Comparison of ENCODE assay signal across 1 cellular context in the genomic region with DNA sequence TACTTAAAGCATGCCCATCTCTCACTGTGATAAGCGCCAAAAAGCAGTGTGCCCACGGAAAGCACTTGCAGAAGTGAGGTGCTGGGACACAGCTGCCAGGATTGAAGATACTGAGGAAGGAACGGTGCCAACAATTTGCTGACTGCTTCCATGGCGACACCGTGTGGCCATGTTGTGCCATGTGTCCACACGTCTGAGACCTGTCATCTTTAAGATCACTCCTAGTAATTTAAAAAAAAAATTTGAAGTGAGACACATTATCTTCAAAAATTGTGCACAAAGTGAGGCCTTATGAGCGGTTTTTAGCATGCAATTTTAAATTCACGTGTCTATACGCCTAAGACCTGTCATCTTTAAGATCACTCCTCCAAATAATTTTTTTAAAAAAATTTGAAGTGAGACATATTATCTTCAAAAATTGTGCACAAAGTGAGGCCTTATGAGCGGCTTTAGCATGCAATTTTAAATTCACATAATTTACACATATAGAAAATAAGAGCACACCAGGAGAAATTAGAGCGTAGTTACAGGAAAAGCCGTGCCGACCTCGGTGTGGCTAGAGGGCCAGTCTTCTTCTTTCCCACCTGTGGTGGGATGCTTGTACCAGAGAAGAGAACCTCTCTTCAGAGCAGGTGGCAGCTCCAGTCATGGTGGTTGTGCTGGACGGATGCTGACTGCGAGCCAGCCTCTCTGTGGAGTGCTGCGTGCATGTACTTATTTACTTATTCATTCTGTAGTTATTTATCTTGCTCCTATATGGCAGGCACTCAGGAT.
TF ChIP-seq lines count a peak whose summit lies in the region.

No MANE protein-coding gene starts in this region.

TF ChIP-seq in SK-N-SH treated with all-trans-retinoic acid at 6 μM for 48 hours, 23 proteins besides CTCF, POLR2A, EP300 and RAD21 (continued from another document):
- TF ChIP-seq, protein P1, sequence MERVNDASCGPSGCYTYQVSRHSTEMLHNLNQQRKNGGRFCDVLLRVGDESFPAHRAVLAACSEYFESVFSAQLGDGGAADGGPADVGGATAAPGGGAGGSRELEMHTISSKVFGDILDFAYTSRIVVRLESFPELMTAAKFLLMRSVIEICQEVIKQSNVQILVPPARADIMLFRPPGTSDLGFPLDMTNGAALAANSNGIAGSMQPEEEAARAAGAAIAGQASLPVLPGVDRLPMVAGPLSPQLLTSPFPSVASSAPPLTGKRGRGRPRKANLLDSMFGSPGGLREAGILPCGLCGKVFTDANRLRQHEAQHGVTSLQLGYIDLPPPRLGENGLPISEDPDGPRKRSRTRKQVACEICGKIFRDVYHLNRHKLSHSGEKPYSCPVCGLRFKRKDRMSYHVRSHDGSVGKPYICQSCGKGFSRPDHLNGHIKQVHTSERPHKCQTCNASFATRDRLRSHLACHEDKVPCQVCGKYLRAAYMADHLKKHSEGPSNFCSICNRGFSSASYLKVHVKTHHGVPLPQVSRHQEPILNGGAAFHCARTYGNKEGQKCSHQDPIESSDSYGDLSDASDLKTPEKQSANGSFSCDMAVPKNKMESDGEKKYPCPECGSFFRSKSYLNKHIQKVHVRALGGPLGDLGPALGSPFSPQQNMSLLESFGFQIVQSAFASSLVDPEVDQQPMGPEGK (CRISPR knock-in tag; IDR thresholded peaks at IDR 0.05; ENCODE audit: borderline replicate concordance) = no peak
- TF ChIP-seq RARB (CRISPR knock-in tag; IDR thresholded peaks at IDR 0.05) = no peak
- TF ChIP-seq, protein P2, sequence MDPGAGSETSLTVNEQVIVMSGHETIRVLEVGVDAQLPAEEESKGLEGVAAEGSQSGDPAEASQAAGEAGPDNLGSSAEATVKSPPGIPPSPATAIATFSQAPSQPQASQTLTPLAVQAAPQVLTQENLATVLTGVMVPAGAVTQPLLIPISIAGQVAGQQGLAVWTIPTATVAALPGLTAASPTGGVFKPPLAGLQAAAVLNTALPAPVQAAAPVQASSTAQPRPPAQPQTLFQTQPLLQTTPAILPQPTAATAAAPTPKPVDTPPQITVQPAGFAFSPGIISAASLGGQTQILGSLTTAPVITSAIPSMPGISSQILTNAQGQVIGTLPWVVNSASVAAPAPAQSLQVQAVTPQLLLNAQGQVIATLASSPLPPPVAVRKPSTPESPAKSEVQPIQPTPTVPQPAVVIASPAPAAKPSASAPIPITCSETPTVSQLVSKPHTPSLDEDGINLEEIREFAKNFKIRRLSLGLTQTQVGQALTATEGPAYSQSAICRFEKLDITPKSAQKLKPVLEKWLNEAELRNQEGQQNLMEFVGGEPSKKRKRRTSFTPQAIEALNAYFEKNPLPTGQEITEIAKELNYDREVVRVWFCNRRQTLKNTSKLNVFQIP (CRISPR knock-in tag; IDR thresholded peaks at IDR 0.05; ENCODE audit: borderline replicate concordance, low read depth) = no peak
- TF ChIP-seq ZNF565 (CRISPR knock-in tag; conservative IDR thresholded peaks at IDR 0.05; ENCODE audit: low read depth) = no peak
- no peak for TF ChIP-seq ZFP3 (CRISPR knock-in tag; IDR thresholded peaks at IDR 0.05)
- TF ChIP-seq GLIS3 (CRISPR knock-in tag; IDR thresholded peaks at IDR 0.05) = no peak
- TF ChIP-seq, protein P3, sequence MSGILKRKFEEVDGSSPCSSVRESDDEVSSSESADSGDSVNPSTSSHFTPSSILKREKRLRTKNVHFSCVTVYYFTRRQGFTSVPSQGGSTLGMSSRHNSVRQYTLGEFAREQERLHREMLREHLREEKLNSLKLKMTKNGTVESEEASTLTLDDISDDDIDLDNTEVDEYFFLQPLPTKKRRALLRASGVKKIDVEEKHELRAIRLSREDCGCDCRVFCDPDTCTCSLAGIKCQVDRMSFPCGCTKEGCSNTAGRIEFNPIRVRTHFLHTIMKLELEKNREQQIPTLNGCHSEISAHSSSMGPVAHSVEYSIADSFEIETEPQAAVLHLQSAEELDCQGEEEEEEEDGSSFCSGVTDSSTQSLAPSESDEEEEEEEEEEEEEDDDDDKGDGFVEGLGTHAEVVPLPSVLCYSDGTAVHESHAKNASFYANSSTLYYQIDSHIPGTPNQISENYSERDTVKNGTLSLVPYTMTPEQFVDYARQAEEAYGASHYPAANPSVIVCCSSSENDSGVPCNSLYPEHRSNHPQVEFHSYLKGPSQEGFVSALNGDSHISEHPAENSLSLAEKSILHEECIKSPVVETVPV (CRISPR knock-in tag; IDR thresholded peaks at IDR 0.05) = no peak
